ENCODE assay signal across 16 cellular contexts in genomic region chr14:102208741-102209140, GRCh38.
DNase-seq lines count a peak whose midpoint lies in the region; ATAC-seq and TF ChIP-seq lines count a peak whose summit lies in the region.
"Had no signal": no experiment of that assay in that cellular context is flagged by ENCODE, and none has a peak within 500 bp of the region (broad histone marks: within the 10 kb centered on the region; RNA-seq: fewer than 3 reads in every experiment).

No MANE protein-coding gene starts in this region.

- intact Hi-C loops in spleen (cut with DNase I; ENCODE audit: low total_unique reads): no loop called here

- no peaks in the 10 kb centered on the region for H3K27me3 Mint-ChIP-seq in WTC11 (ENCODE audit: low read depth)
- no peaks in the 10 kb centered on the region for H3K27me3 Mint-ChIP-seq in brain
- no peaks in the 10 kb centered on the region for H3K27me3 Mint-ChIP-seq in nephron progenitor cell (ENCODE audit: low read depth, poor library complexity)

- no peaks in the 10 kb centered on the region for H3K27me3 ChIP-seq in spleen (replicated peaks in 1 of 7)
- H3K27me3 ChIP-seq: SJCRH30 had no signal

- H3K4me1 Mint-ChIP-seq in WTC11: peaks cover 16% of the 10 kb centered on the region
- H3K4me1 Mint-ChIP-seq in brain: peaks cover 4% of the 10 kb centered on the region
- H3K4me1 Mint-ChIP-seq in nephron progenitor cell: peaks cover 61% of the 10 kb centered on the region

- TF ChIP-seq CTCF in WTC11 (IDR thresholded peaks at IDR 0.05) (no peak), brain (conservative IDR thresholded peaks at IDR 0.05) (no peak), nephron progenitor cell (IDR thresholded peaks at IDR 0.05) (no peak), spleen (IDR thresholded peaks at IDR 0.05 in 8 of 11, conservative IDR thresholded peaks at IDR 0.05 in 3 of 11) (no peak)

- H3K27ac Mint-ChIP-seq in WTC11 (peak overlapping the region; percentile 59; the same call in 1 of the 2 replicates), brain (peak overlapping the region in 3 of 5 experiments; percentile 22 to 79 (median 23)), nephron progenitor cell (peak overlapping the region; percentile 7)

- DNase-seq in WTC11 (ENCODE audit: low spot score) (no peak), nephron progenitor cell (no peak), spleen (peak; percentile 33)
- DNase-seq in activated CD8-positive, alpha-beta memory T cell treated with anti-CD3 and anti-CD28 coated beads, Interleukin-2, amount 50 U/mL, for 48 hours: no peak
- DNase-seq in stimulated activated CD4-positive, alpha-beta T cell treated with anti-CD3 and anti-CD28 coated beads, Interleukin-2, amount 100 ng/mL, for 24 hours: no peak
- no peak for DNase-seq in activated CD4-positive, CD25-positive, alpha-beta regulatory T cell treated with anti-CD3 and anti-CD28 coated beads, Interleukin-2, amount 50 U/mL, for 72 hours
- DNase-seq: DMS79, KG1, NCI-H1694 treated with DMSO at 0.1 percent for 48 hours, NCI-H2227 treated with DMSO at 0.1 percent for 48 hours, NCI-H510A treated with DMSO at 0.1 percent for 48 hours, NCI-H774, SJCRH30 had no signal

- peak overlapping the region in 1 of 8 donors; percentile 21 for H3K27ac ChIP-seq in spleen
- H3K27ac ChIP-seq: C4-2B, SJCRH30 had no signal

- peaks cover 0 to 25% (median 10%) of the 10 kb centered on the region in 6 donors for H3K4me1 ChIP-seq in spleen
- H3K4me1 ChIP-seq: SJCRH30 had no signal

- H3K36me3 ChIP-seq in spleen: peaks cover 0 to 100% (median 55%) of the 10 kb centered on the region in 6 donors

- ATAC-seq in WTC11 (no peak), GM21786 (IDR thresholded peaks at IDR 0.05; ENCODE audit: unreplicated experiment) (no peak)

- H3K4me3 ChIP-seq in spleen: no peak overlapping the region
- H3K4me3 ChIP-seq: SJCRH30 had no signal

- POLR2A ChIA-PET in WTC11 (lab: Charles Lee): no interaction called here

- no peak for TF ChIP-seq POLR2A in spleen (IDR thresholded peaks at IDR 0.05)

- H3K4me3 Mint-ChIP-seq in WTC11 (no peak overlapping the region), brain (no peak overlapping the region), nephron progenitor cell (no peak overlapping the region)

- H3K9me3 ChIP-seq in spleen: no peaks in the 10 kb centered on the region
- H3K9me3 ChIP-seq: SJCRH30 had no signal

- CTCF ChIA-PET in WTC11 (lab: Charles Lee): interaction anchor here (0.8 to 1.0 kb wide), 3 partner anchors 12 to 162 kb away, joined by 3 to 4 read pairs (median 4); no protein-coding TSS in a partner anchor

- WGBS in spleen, 5 donors: 93 to 97% (median 95%) methylated on average over 15 to 17 of the region's 17 CpGs

- H3K36me3 Mint-ChIP-seq in WTC11 (peaks cover 13% of the 10 kb centered on the region; the same call in 1 of the 2 replicates), brain (peaks cover 60% of the 10 kb centered on the region), nephron progenitor cell (ENCODE audit: low read depth) (peaks cover 54% of the 10 kb centered on the region)

- no peaks in the 10 kb centered on the region for H3K9me3 Mint-ChIP-seq in WTC11
- no peaks in the 10 kb centered on the region for H3K9me3 Mint-ChIP-seq in brain
- H3K9me3 Mint-ChIP-seq in nephron progenitor cell: no peaks in the 10 kb centered on the region

TF ChIP-seq in WTC11, 78 proteins besides CTCF, POLR2A, EP300 and RAD21:
- TF ChIP-seq NFATC4 (CRISPR knock-in tag; IDR thresholded peaks at IDR 0.05): no peak
- TF ChIP-seq, protein P1, sequence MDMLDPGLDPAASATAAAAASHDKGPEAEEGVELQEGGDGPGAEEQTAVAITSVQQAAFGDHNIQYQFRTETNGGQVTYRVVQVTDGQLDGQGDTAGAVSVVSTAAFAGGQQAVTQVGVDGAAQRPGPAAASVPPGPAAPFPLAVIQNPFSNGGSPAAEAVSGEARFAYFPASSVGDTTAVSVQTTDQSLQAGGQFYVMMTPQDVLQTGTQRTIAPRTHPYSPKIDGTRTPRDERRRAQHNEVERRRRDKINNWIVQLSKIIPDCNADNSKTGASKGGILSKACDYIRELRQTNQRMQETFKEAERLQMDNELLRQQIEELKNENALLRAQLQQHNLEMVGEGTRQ (CRISPR knock-in tag; IDR thresholded peaks at IDR 0.05): no peak
- TF ChIP-seq TP53 (CRISPR knock-in tag; IDR thresholded peaks at IDR 0.05): no peak
- TF ChIP-seq ELF4 (CRISPR knock-in tag; IDR thresholded peaks at IDR 0.05; ENCODE audit: low read depth): no peak
- no peak for TF ChIP-seq ZNF232 (CRISPR knock-in tag; IDR thresholded peaks at IDR 0.05)
- no peak for TF ChIP-seq OVOL2 (CRISPR knock-in tag; IDR thresholded peaks at IDR 0.05; ENCODE audit: borderline replicate concordance)
- TF ChIP-seq SOX15 (CRISPR knock-in tag; IDR thresholded peaks at IDR 0.05): no peak
- TF ChIP-seq, protein P2, sequence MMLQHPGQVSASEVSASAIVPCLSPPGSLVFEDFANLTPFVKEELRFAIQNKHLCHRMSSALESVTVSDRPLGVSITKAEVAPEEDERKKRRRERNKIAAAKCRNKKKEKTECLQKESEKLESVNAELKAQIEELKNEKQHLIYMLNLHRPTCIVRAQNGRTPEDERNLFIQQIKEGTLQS (CRISPR knock-in tag; conservative IDR thresholded peaks at IDR 0.05): no peak
- no peak for TF ChIP-seq IRF1 (CRISPR knock-in tag; IDR thresholded peaks at IDR 0.05)
- no peak for TF ChIP-seq MYBL2 (CRISPR knock-in tag; IDR thresholded peaks at IDR 0.05)
- TF ChIP-seq ZNF219 (CRISPR knock-in tag; IDR thresholded peaks at IDR 0.05; ENCODE audit: borderline replicate concordance): no peak
- TF ChIP-seq RORB (CRISPR knock-in tag; IDR thresholded peaks at IDR 0.05): no peak
- no peak for TF ChIP-seq NR3C1 (CRISPR knock-in tag; conservative IDR thresholded peaks at IDR 0.05; ENCODE audit: low read depth)
- TF ChIP-seq, protein P3, sequence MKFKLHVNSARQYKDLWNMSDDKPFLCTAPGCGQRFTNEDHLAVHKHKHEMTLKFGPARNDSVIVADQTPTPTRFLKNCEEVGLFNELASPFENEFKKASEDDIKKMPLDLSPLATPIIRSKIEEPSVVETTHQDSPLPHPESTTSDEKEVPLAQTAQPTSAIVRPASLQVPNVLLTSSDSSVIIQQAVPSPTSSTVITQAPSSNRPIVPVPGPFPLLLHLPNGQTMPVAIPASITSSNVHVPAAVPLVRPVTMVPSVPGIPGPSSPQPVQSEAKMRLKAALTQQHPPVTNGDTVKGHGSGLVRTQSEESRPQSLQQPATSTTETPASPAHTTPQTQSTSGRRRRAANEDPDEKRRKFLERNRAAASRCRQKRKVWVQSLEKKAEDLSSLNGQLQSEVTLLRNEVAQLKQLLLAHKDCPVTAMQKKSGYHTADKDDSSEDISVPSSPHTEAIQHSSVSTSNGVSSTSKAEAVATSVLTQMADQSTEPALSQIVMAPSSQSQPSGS (CRISPR knock-in tag; IDR thresholded peaks at IDR 0.05; ENCODE audit: borderline replicate concordance, low read depth): no peak
- TF ChIP-seq TEAD4 (CRISPR knock-in tag; IDR thresholded peaks at IDR 0.05): no peak
- TF ChIP-seq EMX1 (CRISPR knock-in tag; IDR thresholded peaks at IDR 0.05): no peak
- TF ChIP-seq ZBTB21 (CRISPR knock-in tag; IDR thresholded peaks at IDR 0.05; ENCODE audit: borderline replicate concordance): no peak

Comparison
In these comparisons a context has a peak if more than half of its experiments do, and no peak if none do; other contexts are left out.
1. H3K27ac Mint-ChIP-seq: peak in every context shown above with its lines; median percentile 59 in WTC11; 23 in brain; 7 in nephron progenitor cell.